27 cellular contexts compared by ENCODE assay signal in genomic region chr18:61543518-61543917, GRCh38.
"Had no signal": no experiment of that assay in that cellular context is flagged by ENCODE, and none has a peak within 500 bp of the region (broad histone marks: within the 10 kb centered on the region; RNA-seq: fewer than 3 reads in every experiment).

No MANE protein-coding gene starts in this region.

- ATAC-seq: left colon; left lung; lower lobe of right lung; naive thymus-derived CD8-positive, alpha-beta T cell; pancreas; right lobe of liver; stimulated activated naive B cell treated with anti-CD40 and anti-IgM and Interleukin-4, amounts not matched to agents 10 μg/mL and 1 μg/mL and 100 μg/mL, for 72 hours; stimulated activated naive CD8-positive, alpha-beta T cell treated with anti-CD3 and anti-CD28 coated beads, Interleukin-15, Interleukin-2, amounts not matched to agents 100 U/mL and 50 U/mL, for 24 hours; upper lobe of right lung had no signal

- DNase-seq: glutamatergic neuron; hippocampal formation; kidney glomerular epithelial cell; left colon; left lung; lower lobe of right lung; mammary epithelial cell; mesenchymal stem cell; naive thymus-derived CD8-positive, alpha-beta T cell; nucleus accumbens; pancreas; posterior cingulate gyrus; right lobe of liver; stimulated activated CD4-positive, alpha-beta T cell treated with anti-CD3 and anti-CD28 coated beads, Interleukin-15, amount 100 ng/mL, for 24 hours; stimulated activated CD4-positive, alpha-beta T cell treated with anti-CD3 and anti-CD28 coated beads, Interleukin-2, amount 100 ng/mL, for 24 hours; stimulated activated CD4-positive, alpha-beta T cell treated with anti-CD3 and anti-CD28 coated beads, Interleukin-4, amount 100 ng/mL, for 1 hour; stimulated activated naive B cell treated with anti-CD40 and anti-IgM and Interleukin-4, amounts not matched to agents 10 μg/mL and 1 μg/mL and 100 μg/mL, for 72 hours; stimulated activated naive CD8-positive, alpha-beta T cell treated with anti-CD3 and anti-CD28 coated beads, Interleukin-15, Interleukin-2, amounts not matched to agents 100 U/mL and 50 U/mL, for 24 hours; stomach; testis; trophoblast cell; upper lobe of right lung had no signal

- H3K36me3 ChIP-seq: left lung, lower lobe of right lung, pancreas, prostate gland, right lobe of liver, stomach, thyroid gland, upper lobe of right lung had no signal

- H3K4me3 ChIP-seq: left lung, lower lobe of right lung, pancreas, prostate gland, right lobe of liver, smooth muscle cell, stomach, testis, thyroid gland, upper lobe of right lung had no signal

- H3K27ac ChIP-seq: left lung, lower lobe of right lung, pancreas, prostate gland, right lobe of liver, stomach, testis, thyroid gland, upper lobe of right lung had no signal

- FAIRE-seq: keratinocyte, pancreas, urothelium cell line had no signal

- H3K9me3 ChIP-seq: left lung, lower lobe of right lung, pancreas, prostate gland, right lobe of liver, stomach, testis, thyroid gland, upper lobe of right lung had no signal

- H3K4me2 ChIP-seq: smooth muscle cell had no signal

- H3K4me1 ChIP-seq: left lung, pancreas, prostate gland, right lobe of liver, thyroid gland had no signal

- H3K27me3 ChIP-seq: left lung, pancreas, right lobe of liver, stomach, testis, thyroid gland, upper lobe of right lung had no signal
